21 cellular contexts compared by ENCODE assay signal in the genomic region with DNA sequence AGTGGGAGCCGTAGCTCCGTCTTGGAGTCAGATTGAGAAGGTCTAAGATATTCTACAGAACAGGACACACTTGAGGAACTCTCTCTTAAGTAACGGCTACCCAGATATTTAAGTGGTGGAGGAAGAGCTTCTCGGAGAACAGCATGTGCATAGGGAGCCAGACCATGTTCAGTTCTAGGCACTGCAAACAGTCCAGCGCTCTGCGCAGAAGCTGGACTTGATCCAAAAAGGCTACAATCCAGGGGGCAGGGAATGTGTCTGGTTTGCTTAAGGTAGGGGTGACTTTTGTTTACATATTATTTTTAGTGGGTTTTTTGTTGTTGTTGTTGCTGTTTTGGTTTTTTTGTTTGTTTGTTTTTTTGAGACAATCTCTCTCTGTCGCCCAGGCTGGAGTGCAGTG. TPM values are rescaled to one million over a fixed set of nuclear protein-coding genes. Genes with fewer than 3 reads are reported as not detected.
DNase-seq lines count a peak whose midpoint lies in the region; ATAC-seq, FAIRE-seq and TF ChIP-seq lines count a peak whose summit lies in the region.
"Had no signal": no experiment of that assay in that cellular context is flagged by ENCODE, and none has a peak within 500 bp of the region (broad histone marks: within the 10 kb centered on the region; RNA-seq: fewer than 3 reads in every experiment).

No MANE protein-coding gene starts in this region.

- TF ChIP-seq CTCF in A549 (IDR thresholded peaks at IDR 0.05) (no peak), thyroid gland (IDR thresholded peaks at IDR 0.05) (no peak)

- no peak for TF ChIP-seq POLR2A in A549 (IDR thresholded peaks at IDR 0.05; ENCODE audit: low read length)
- no peak for TF ChIP-seq POLR2A in thyroid gland (IDR thresholded peaks at IDR 0.05)

- H3K27me3 ChIP-seq in Karpas-422 (ENCODE audit: low read length) (no peaks in the 10 kb centered on the region; the same call in 1 of the 2 replicates), thyroid gland (no peaks in the 10 kb centered on the region)

- TF ChIP-seq EP300 in A549 (IDR thresholded peaks at IDR 0.05): no peak

- no peaks in the 10 kb centered on the region for H3K36me3 ChIP-seq in Karpas-422 (ENCODE audit: insufficient read depth, low read length)
- H3K36me3 ChIP-seq in thyroid gland: no peaks in the 10 kb centered on the region

- H3K9ac ChIP-seq in Karpas-422 (ENCODE audit: low read length): no peak overlapping the region

- 93% methylated on average over 7 of the region's 7 CpGs for WGBS in A549 (ENCODE audit: missing lambda C conversion rate)
- 50 to 51% methylated on average over 7 of the region's 7 CpGs for WGBS in thyroid gland, 2 donors

- H3K4me3 ChIP-seq in A549 (no peak overlapping the region), Karpas-422 (ENCODE audit: low read length) (no peak overlapping the region), thyroid gland (replicated peaks in 1 of 3) (no peak overlapping the region)

- intact Hi-C loops in thyroid gland (cut with DNase I): no loop called here
- intact Hi-C loops in posterior cingulate gyrus (cut with DNase I): no loop called here

- H3K9me3 ChIP-seq in A549: peaks cover 5% of the 10 kb centered on the region; the same call in 2 of the 3 replicates
- H3K9me3 ChIP-seq in Karpas-422 (ENCODE audit: low read length): no peaks in the 10 kb centered on the region
- no peaks in the 10 kb centered on the region for H3K9me3 ChIP-seq in thyroid gland

- TF ChIP-seq RAD21 in A549 (conservative IDR thresholded peaks at IDR 0.05 in 1 of 2, IDR thresholded peaks at IDR 0.05 in 1 of 2): no peak

- H3K27ac ChIP-seq in A549: peak overlapping the region; percentile 80 to 88
- H3K27ac ChIP-seq in Karpas-422 (ENCODE audit: low read length): no peak overlapping the region
- peak overlapping the region; percentile 75 for H3K27ac ChIP-seq in epithelial cell of prostate
- peak overlapping the region; percentile 66 to 79 (median 79) for H3K27ac ChIP-seq in thyroid gland
- H3K27ac ChIP-seq: C4-2B, HL-60 had no signal

- POLR2A ChIA-PET in A549 (lab: Yijun Ruan, JAX): interaction anchor here (2.8 kb wide), 1 partner anchor 55 kb away, joined by 10 read pairs; the partner anchor contains the start of gene TMEM267

- H3K79me2 ChIP-seq in Karpas-422 (ENCODE audit: low read length): no peaks in the 10 kb centered on the region

- FAIRE-seq in A549 (lab: Jason Lieb, UNC): no peak
- FAIRE-seq: D721Med, G401.6, GM12892, GM19239 had no signal

- CTCF ChIA-PET in A549 (lab: Yijun Ruan, JAX): interaction anchor here (0.6 to 1.8 kb wide), 5 partner anchors 9 to 57 kb away, joined by 3 to 4 read pairs (median 4); partner anchors contain the start of gene TMEM267

- no peaks in the 10 kb centered on the region for H3K9me2 ChIP-seq in Karpas-422 (replicated peaks; ENCODE audit: insufficient read depth, low read length)

- no peak for ATAC-seq in A549
- ATAC-seq: CD8-positive, alpha-beta T cell had no signal

- no peak overlapping the region for H2AFZ ChIP-seq in Karpas-422 (ENCODE audit: low read length)

- H3K4me1 ChIP-seq in A549 (peaks cover 71% of the 10 kb centered on the region), Karpas-422 (ENCODE audit: low read length) (no peaks in the 10 kb centered on the region), thyroid gland (peaks cover 45 to 78% of the 10 kb centered on the region in 2 donors)

- peak overlapping the region; percentile 53 for H3K4me2 ChIP-seq in A549
- no peak overlapping the region for H3K4me2 ChIP-seq in Karpas-422 (ENCODE audit: low read depth, low read length, poor library complexity, severe bottlenecking)

- DNase-seq in A549 (ENCODE audit: low read depth in 1 of 2, low spot score in 1 of 2) (no peak), Karpas-422 (peak; percentile 35), epithelial cell of prostate (ENCODE audit: low read depth, low spot score) (no peak), thyroid gland (peak; percentile 53 to 55), posterior cingulate gyrus (no peak)
- no peak for DNase-seq in stimulated activated naive CD4-positive, alpha-beta T cell (lab: John Stamatoyannopoulos, UW)
- DNase-seq in activated effector memory CD4-positive, alpha-beta T cell treated with anti-CD3 and anti-CD28 coated beads, Interleukin-2, amount 50 U/mL, for 16 hours: no peak
- DNase-seq: CD8-positive, alpha-beta T cell; COR-L47; DMS153; DMS79 treated with DMSO at 0.1 percent for 48 hours; EL; KG1 had no signal

- no peaks in the 10 kb centered on the region for H4K20me1 ChIP-seq in Karpas-422 (ENCODE audit: insufficient read depth, low read depth, low read length)

TF ChIP-seq in A549, 52 proteins besides CTCF, POLR2A, EP300 and RAD21:
- no peak for TF ChIP-seq MAFK (IDR thresholded peaks at IDR 0.05; ENCODE audit: partially characterized antibody)
- no peak for TF ChIP-seq HOXA7 (CRISPR knock-in tag; IDR thresholded peaks at IDR 0.05)
- no peak for TF ChIP-seq KDM1A (IDR thresholded peaks at IDR 0.05; ENCODE audit: low read depth)
- TF ChIP-seq ZNF302 (CRISPR knock-in tag; IDR thresholded peaks at IDR 0.05): no peak
- TF ChIP-seq, protein P1, sequence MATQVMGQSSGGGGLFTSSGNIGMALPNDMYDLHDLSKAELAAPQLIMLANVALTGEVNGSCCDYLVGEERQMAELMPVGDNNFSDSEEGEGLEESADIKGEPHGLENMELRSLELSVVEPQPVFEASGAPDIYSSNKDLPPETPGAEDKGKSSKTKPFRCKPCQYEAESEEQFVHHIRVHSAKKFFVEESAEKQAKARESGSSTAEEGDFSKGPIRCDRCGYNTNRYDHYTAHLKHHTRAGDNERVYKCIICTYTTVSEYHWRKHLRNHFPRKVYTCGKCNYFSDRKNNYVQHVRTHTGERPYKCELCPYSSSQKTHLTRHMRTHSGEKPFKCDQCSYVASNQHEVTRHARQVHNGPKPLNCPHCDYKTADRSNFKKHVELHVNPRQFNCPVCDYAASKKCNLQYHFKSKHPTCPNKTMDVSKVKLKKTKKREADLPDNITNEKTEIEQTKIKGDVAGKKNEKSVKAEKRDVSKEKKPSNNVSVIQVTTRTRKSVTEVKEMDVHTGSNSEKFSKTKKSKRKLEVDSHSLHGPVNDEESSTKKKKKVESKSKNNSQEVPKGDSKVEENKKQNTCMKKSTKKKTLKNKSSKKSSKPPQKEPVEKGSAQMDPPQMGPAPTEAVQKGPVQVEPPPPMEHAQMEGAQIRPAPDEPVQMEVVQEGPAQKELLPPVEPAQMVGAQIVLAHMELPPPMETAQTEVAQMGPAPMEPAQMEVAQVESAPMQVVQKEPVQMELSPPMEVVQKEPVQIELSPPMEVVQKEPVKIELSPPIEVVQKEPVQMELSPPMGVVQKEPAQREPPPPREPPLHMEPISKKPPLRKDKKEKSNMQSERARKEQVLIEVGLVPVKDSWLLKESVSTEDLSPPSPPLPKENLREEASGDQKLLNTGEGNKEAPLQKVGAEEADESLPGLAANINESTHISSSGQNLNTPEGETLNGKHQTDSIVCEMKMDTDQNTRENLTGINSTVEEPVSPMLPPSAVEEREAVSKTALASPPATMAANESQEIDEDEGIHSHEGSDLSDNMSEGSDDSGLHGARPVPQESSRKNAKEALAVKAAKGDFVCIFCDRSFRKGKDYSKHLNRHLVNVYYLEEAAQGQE (IDR thresholded peaks at IDR 0.05): no peak
- no peak for TF ChIP-seq JUN (IDR thresholded peaks at IDR 0.05)

RNA-seq across cellular contexts. Expression of gene CCL28, which starts 16.8 kb away (rescaled TPM):
- polyA plus RNA-seq in A549 (2011; rRNA removed): 0.39 and 0.50 TPM in 2 replicates
- polyA plus RNA-seq in A549 (2012; cell fraction: cytosol; rRNA removed): 0.07 and 0.09 TPM in 2 replicates
- polyA plus RNA-seq in A549 (2012; cell fraction: nucleus; rRNA removed): 0.02 and 0.16 TPM in 2 replicates
- 0.09 to 0.15 TPM (median 0.13 TPM) in 3 replicates for polyA plus RNA-seq in A549 (2017; fragmentation: RNase III; extraction: RNeasy Plus Mini Kit Qiagen cat#74134 plus additional on column Dnase treatment)
- polyA minus RNA-seq in A549 (2011; rRNA and poly(A)+ RNA removed): 0.29 and 0.45 TPM in 2 replicates
- 18.8 and 42.3 TPM in 2 replicates for total RNA-seq in Karpas-422 (2014; rRNA removed; shearing (Covaris generic); ENCODE audit: low replicate concordance)
- total RNA-seq in thyroid gland: 10 to 100 TPM; 21.5 to 44.7 (median 32.7) TPM
- total RNA-seq: A172, H4 had no signal

RNA-seq across cellular contexts. Expression of gene TMEM267, which starts 54.6 kb away (rescaled TPM):
- polyA plus RNA-seq in A549 (2011; rRNA removed): 46.1 and 47.3 TPM in 2 replicates
- polyA plus RNA-seq in A549 (2012; cell fraction: cytosol; rRNA removed): 8.9 and 12.5 TPM in 2 replicates
- 4.0 and 8.7 TPM in 2 replicates for polyA plus RNA-seq in A549 (2012; cell fraction: nucleus; rRNA removed)
- polyA plus RNA-seq in A549 (2017; fragmentation: RNase III; extraction: RNeasy Plus Mini Kit Qiagen cat#74134 plus additional on column Dnase treatment): 15.8 to 17.9 TPM (median 17.3 TPM) in 3 replicates
- polyA minus RNA-seq in A549 (2011; rRNA and poly(A)+ RNA removed): 17.9 and 22.7 TPM in 2 replicates
- 15.0 and 57.2 TPM in 2 replicates for total RNA-seq in Karpas-422 (2014; rRNA removed; shearing (Covaris generic); ENCODE audit: low replicate concordance)
- 10 to 100 TPM; 24.6 to 40.4 (median 29.2) TPM for total RNA-seq in thyroid gland

Comparison
In these comparisons a context has a peak if more than half of its experiments do, and no peak if none do; other contexts are left out.
1. DNase-seq: peak in Karpas-422 (single experiment) and thyroid gland (2 of 2); none in A549 (0 of 2), epithelial cell of prostate (single experiment), posterior cingulate gyrus (0 of 10), stimulated activated naive CD4-positive, alpha-beta T cell (0 of 6) and activated effector memory CD4-positive, alpha-beta T cell treated with anti-CD3 and anti-CD28 coated beads, Interleukin-2, amount 50 U/mL, for 16 hours (single experiment).